In genomic region chr3:107522510-107523360, GRCh38 we compare ENCODE assay signal across 8 cellular contexts. TPM values are rescaled to one million over a fixed set of nuclear protein-coding genes. Genes with fewer than 3 reads are reported as not detected.
DNase-seq lines count a peak whose midpoint lies in the region; ATAC-seq and TF ChIP-seq lines count a peak whose summit lies in the region.

Gene BBX (plus strand): TSS chr3:107522962. CDS start chr3:107710461, 187,499 bp downstream.

- no peak for TF ChIP-seq EP300 in Ishikawa (IDR thresholded peaks at IDR 0.05; ENCODE audit: borderline replicate concordance)

- TF ChIP-seq CTCF in epithelial cell of esophagus (IDR thresholded peaks at IDR 0.05; ENCODE audit: insufficient read depth, low read depth, low read length, missing control alignments), result no peak

- H3K27me3 ChIP-seq in mononuclear cell (ENCODE audit: insufficient read depth, low read length), result no peaks in the 10 kb centered on the region

- peak; percentile 88 for DNase-seq in DMS114 treated with DMSO at 0.1 percent for 48 hours (lab: John Stamatoyannopoulos, UW; ENCODE audit: unreplicated experiment)
- DNase-seq in OCI-M2 (lab: John Stamatoyannopoulos, UW; ENCODE audit: unreplicated experiment), result peak; percentile 73
- DNase-seq in activated T-cell treated with anti-CD3 and anti-CD28 coated beads for 4 hours, result peak; percentile 92
- peak; percentile 98 for DNase-seq in epithelial cell of esophagus (ENCODE audit: low read depth)
- peak; percentile 65 to 80 for DNase-seq in stimulated activated CD8-positive, alpha-beta memory T cell treated with anti-CD3 and anti-CD28 coated beads, Interleukin-2, amount 100 ng/mL, for 48 hours (ENCODE audit: low read depth in 2 of 2)

- TF ChIP-seq RAD21 in Ishikawa (IDR thresholded peaks at IDR 0.05; ENCODE audit: low read depth), result no peak

- H3K4me1 ChIP-seq in mononuclear cell (ENCODE audit: insufficient read depth, low read length), result peaks cover 14% of the 10 kb centered on the region

- no peaks in the 10 kb centered on the region for H3K9me3 ChIP-seq in mononuclear cell (ENCODE audit: low read depth, low read length)

- ATAC-seq in GM21619 (IDR thresholded peaks at IDR 0.05; ENCODE audit: unreplicated experiment), result peak; percentile 93

- H3K4me3 ChIP-seq in epithelial cell of esophagus (ENCODE audit: low read length), result peak within 1 kb of the TSS; percentile 93
- peak within 1 kb of the TSS; percentile 86 for H3K4me3 ChIP-seq in mononuclear cell (ENCODE audit: low read length)

TF ChIP-seq in Ishikawa, 13 proteins besides CTCF, POLR2A, EP300 and RAD21:
- TF ChIP-seq EGR1 (IDR thresholded peaks at IDR 0.05) (no peak), FOXM1 (IDR thresholded peaks at IDR 0.05; ENCODE audit: borderline replicate concordance, low read depth) (no peak), NFIC (IDR thresholded peaks at IDR 0.05) (no peak), ZBTB7A (IDR thresholded peaks at IDR 0.05; ENCODE audit: low read depth) (no peak), REST (IDR thresholded peaks at IDR 0.05; ENCODE audit: low read depth) (no peak), TAF1 (IDR thresholded peaks at IDR 0.05; ENCODE audit: low read depth) (peak; percentile 61; the same call in 1 of the 2 replicates), TEAD4 (IDR thresholded peaks at IDR 0.05) (no peak), CEBPB (IDR thresholded peaks at IDR 0.05) (no peak), CREB1 (IDR thresholded peaks at IDR 0.05; ENCODE audit: low read depth) (0 out of 2 replicates have a peak, but pooled peaks have one; percentile 49), MAX (IDR thresholded peaks at IDR 0.05) (no peak; the same call in 1 of the 2 replicates), USF1 (IDR thresholded peaks at IDR 0.05) (no peak), YY1 (IDR thresholded peaks at IDR 0.05; ENCODE audit: low read depth) (no peak), TCF12 (IDR thresholded peaks at IDR 0.05; ENCODE audit: low read depth) (no peak)

RNA-seq across cellular contexts. Expression of gene BBX, which starts in this region (rescaled TPM):
- 126 TPM for total RNA-seq in mononuclear cell

Comparison
In these comparisons a context has a peak if more than half of its experiments do, and no peak if none do; other contexts are left out.
1. Peak in every context shown above with its lines: DNase-seq, ATAC-seq and H3K4me3 ChIP-seq.